ENCODE assay signal across 16 cellular contexts in the genomic region with DNA sequence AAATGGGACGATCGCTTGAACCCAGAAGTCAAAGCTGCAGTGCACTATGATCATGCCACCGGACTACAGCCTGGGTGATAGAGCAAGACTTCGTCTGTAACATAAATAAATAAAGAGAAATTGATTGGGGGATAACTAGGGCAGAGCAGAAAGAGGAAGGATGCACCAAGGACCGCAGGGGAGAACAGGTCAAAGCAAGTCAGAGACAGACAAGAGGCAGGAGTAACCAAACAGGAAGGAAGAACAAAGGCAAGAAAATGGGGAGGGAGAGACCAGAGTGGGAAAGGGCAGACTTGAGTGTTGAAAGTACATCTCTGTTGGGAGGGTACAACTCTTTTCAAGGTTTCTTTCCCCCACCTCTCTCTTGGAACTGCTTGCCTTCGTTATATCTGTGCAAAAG. TPM values are rescaled to one million over a fixed set of nuclear protein-coding genes. Genes with fewer than 3 reads are reported as not detected.
DNase-seq lines count a peak whose midpoint lies in the region; ATAC-seq, FAIRE-seq and TF ChIP-seq lines count a peak whose summit lies in the region.
"Had no signal": no experiment of that assay in that cellular context is flagged by ENCODE, and none has a peak within 500 bp of the region (broad histone marks: within the 10 kb centered on the region; RNA-seq: fewer than 3 reads in every experiment).

No MANE protein-coding gene starts in this region.

- no peak overlapping the region for H3K4ac ChIP-seq in neuronal stem cell (ENCODE audit: low read length)

- H2BK12ac ChIP-seq in neuronal stem cell (ENCODE audit: low read length), result no peak overlapping the region

- no peak overlapping the region for H3K4me2 ChIP-seq in neuronal stem cell (ENCODE audit: insufficient read depth, low read length, poor library complexity, severe bottlenecking)

- no peaks in the 10 kb centered on the region for H3K27me3 ChIP-seq in neuronal stem cell (ENCODE audit: control insufficient read depth in 3 of 3, insufficient read depth in 3 of 3, low read depth in 1 of 3, low read length in 3 of 3)
- H3K27me3 ChIP-seq in prostate gland (replicated peaks; ENCODE audit: insufficient read depth), result no peaks in the 10 kb centered on the region
- H3K27me3 ChIP-seq: thyroid gland had no signal

- H3K18ac ChIP-seq in neuronal stem cell (ENCODE audit: low read length), result no peak overlapping the region

- no peak overlapping the region for H2BK15ac ChIP-seq in neuronal stem cell (ENCODE audit: low read length)

- no peak overlapping the region for H2BK120ac ChIP-seq in neuronal stem cell (ENCODE audit: low read depth, low read length)

- no peak for FAIRE-seq in HTR-8/SVneo (lab: Jason Lieb, UNC)

- no peak overlapping the region for H2BK5ac ChIP-seq in neuronal stem cell (ENCODE audit: low read length)

- DNase-seq in activated CD8-positive, alpha-beta memory T cell treated with anti-CD3 and anti-CD28 coated beads, Interleukin-2, amount 10 ng/mL, durations not matched to agents 7 days and 5 days, result no peak
- DNase-seq in activated CD8-positive, alpha-beta memory T cell treated with anti-CD3 and anti-CD28 coated beads, Interleukin-2, amount 50 U/mL, for 4 hours, result no peak
- DNase-seq in NB4 (ENCODE audit: low read depth) (peak; percentile 91), neuronal stem cell (ENCODE audit: low spot score) (no peak), NCI-H2196 (lab: John Stamatoyannopoulos, UW; ENCODE audit: unreplicated experiment) (no peak), HTR-8/SVneo (ENCODE audit: insufficient read length, low spot score) (no peak), prostate gland (ENCODE audit: low spot score) (no peak)
- no peak for DNase-seq in activated naive CD8-positive, alpha-beta T cell treated with anti-CD3 and anti-CD28 coated beads for 36 hours
- DNase-seq: ACHN; activated T-cell treated with anti-CD3 and anti-CD28 coated beads, Interleukin-2, amount 50 U/mL, for 1 hour; caudate nucleus; GF-D8; NCI-H1694; NK-92 treated with Interleukin-12 subunit alpha and Interleukin-12 subunit beta, amount 100 ng/mL, for 24 hours; thyroid gland had no signal

- H3K9me3 ChIP-seq in neuronal stem cell (replicated peaks in 1 of 2; ENCODE audit: control insufficient read depth in 2 of 2, insufficient read depth in 1 of 2, low read depth in 1 of 2, low read length in 2 of 2), result peaks cover 2 to 3% of the 10 kb centered on the region in 2 donors
- no peaks in the 10 kb centered on the region for H3K9me3 ChIP-seq in prostate gland
- H3K9me3 ChIP-seq: thyroid gland had no signal

- TF ChIP-seq POLR2A in NB4 (IDR thresholded peaks at IDR 0.05; ENCODE audit: extremely low read depth, insufficient read length), result no peak
- no peak for TF ChIP-seq POLR2A in prostate gland (IDR thresholded peaks at IDR 0.05)

- H2AFZ ChIP-seq in neuronal stem cell (ENCODE audit: low read length), result peak overlapping the region; percentile 74

- H3K4me1 ChIP-seq in neuronal stem cell (ENCODE audit: control insufficient read depth in 2 of 2, insufficient read depth in 1 of 2, low read depth in 1 of 2, low read length in 2 of 2), result peaks cover 2 to 7% of the 10 kb centered on the region in 2 donors
- H3K4me1 ChIP-seq in prostate gland (replicated peaks), result no peaks in the 10 kb centered on the region
- H3K4me1 ChIP-seq: thyroid gland had no signal

- peaks cover 21% of the 10 kb centered on the region for H3K4me1 Mint-ChIP-seq in activated CD8-positive, alpha-beta memory T cell treated with anti-CD3 and anti-CD28 coated beads, Interleukin-2, amount 10 ng/mL, durations not matched to agents 7 days and 5 days
- peaks cover 25% of the 10 kb centered on the region for H3K4me1 Mint-ChIP-seq in activated naive CD8-positive, alpha-beta T cell treated with anti-CD3 and anti-CD28 coated beads for 36 hours

- no CpG with 5 or more reads among the region's 6 CpGs for WGBS in neuronal stem cell (ENCODE audit: extremely low coverage in 2 of 2, insufficient read length in 2 of 2, insufficient replicate concordance in 1 of 2), 2 donors
- WGBS in prostate gland, result 66% methylated on average over 6 of the region's 6 CpGs

- TF ChIP-seq CTCF in NB4 (IDR thresholded peaks at IDR 0.05; ENCODE audit: low read depth, low read length) (no peak), prostate gland (IDR thresholded peaks at IDR 0.05) (no peak)

- no peaks in the 10 kb centered on the region for H3K36me3 ChIP-seq in neuronal stem cell (replicated peaks in 1 of 2; ENCODE audit: control insufficient read depth in 2 of 2, insufficient read depth in 2 of 2, low read length in 2 of 2)
- no peaks in the 10 kb centered on the region for H3K36me3 ChIP-seq in prostate gland
- H3K36me3 ChIP-seq: thyroid gland had no signal

- no peak overlapping the region for H3K23ac ChIP-seq in neuronal stem cell (ENCODE audit: low read depth, low read length, poor library complexity)

- peaks cover 3% of the 10 kb centered on the region for H3K36me3 Mint-ChIP-seq in activated CD8-positive, alpha-beta memory T cell treated with anti-CD3 and anti-CD28 coated beads, Interleukin-2, amount 10 ng/mL, durations not matched to agents 7 days and 5 days
- no peaks in the 10 kb centered on the region for H3K36me3 Mint-ChIP-seq in activated naive CD8-positive, alpha-beta T cell treated with anti-CD3 and anti-CD28 coated beads for 36 hours

- H3K27me3 Mint-ChIP-seq in activated CD8-positive, alpha-beta memory T cell treated with anti-CD3 and anti-CD28 coated beads, Interleukin-2, amount 10 ng/mL, durations not matched to agents 7 days and 5 days, result peaks cover 4% of the 10 kb centered on the region
- H3K27me3 Mint-ChIP-seq in activated naive CD8-positive, alpha-beta T cell treated with anti-CD3 and anti-CD28 coated beads for 36 hours, result no peaks in the 10 kb centered on the region

- no peak overlapping the region for H2AK5ac ChIP-seq in neuronal stem cell (ENCODE audit: low read depth, low read length)

- peak overlapping the region; percentile 29 for H3K4me3 Mint-ChIP-seq in activated CD8-positive, alpha-beta memory T cell treated with anti-CD3 and anti-CD28 coated beads, Interleukin-2, amount 10 ng/mL, durations not matched to agents 7 days and 5 days
- H3K4me3 Mint-ChIP-seq in activated naive CD8-positive, alpha-beta T cell treated with anti-CD3 and anti-CD28 coated beads for 36 hours, result peak overlapping the region; percentile 61

- CTCF ChIA-PET in activated CD8-positive, alpha-beta memory T cell treated with anti-CD3 and anti-CD28 coated beads, Interleukin-2, amount 10 ng/mL, durations not matched to agents 7 days and 5 days (lab: Charles Lee), result no interaction called here

- intact Hi-C loops in prostate gland (cut with DNase I), result no loop called here

- no peak overlapping the region for H3K14ac ChIP-seq in neuronal stem cell (ENCODE audit: low read length)

- H4K8ac ChIP-seq in neuronal stem cell (ENCODE audit: low read depth, low read length), result no peak overlapping the region

- H3K9me3 Mint-ChIP-seq in activated CD8-positive, alpha-beta memory T cell treated with anti-CD3 and anti-CD28 coated beads, Interleukin-2, amount 10 ng/mL, durations not matched to agents 7 days and 5 days (ENCODE audit: low read depth), result no peaks in the 10 kb centered on the region
- no peaks in the 10 kb centered on the region for H3K9me3 Mint-ChIP-seq in activated naive CD8-positive, alpha-beta T cell treated with anti-CD3 and anti-CD28 coated beads for 36 hours

- peak overlapping the region; percentile 3 for H3K27ac Mint-ChIP-seq in activated CD8-positive, alpha-beta memory T cell treated with anti-CD3 and anti-CD28 coated beads, Interleukin-2, amount 10 ng/mL, durations not matched to agents 7 days and 5 days
- peak overlapping the region; percentile 16 for H3K27ac Mint-ChIP-seq in activated naive CD8-positive, alpha-beta T cell treated with anti-CD3 and anti-CD28 coated beads for 36 hours

- H3K27ac ChIP-seq in neuronal stem cell (replicated peaks; ENCODE audit: low read length) (no peak overlapping the region), prostate gland (no peak overlapping the region)
- H3K27ac ChIP-seq: thyroid gland had no signal

- H3K4me3 ChIP-seq in NB4 (ENCODE audit: low read depth, low read length), result peak overlapping the region; percentile 14
- H3K4me3 ChIP-seq in neuronal stem cell (ENCODE audit: low read length in 2 of 2), result no peak overlapping the region
- H3K4me3 ChIP-seq in prostate gland, result no peak overlapping the region
- H3K4me3 ChIP-seq: thyroid gland had no signal

- H4K91ac ChIP-seq in neuronal stem cell (ENCODE audit: low read depth, low read length, poor library complexity), result no peak overlapping the region

- peak; percentile 33 for ATAC-seq in activated CD8-positive, alpha-beta memory T cell treated with anti-CD3 and anti-CD28 coated beads, Interleukin-2, amount 10 ng/mL, durations not matched to agents 7 days and 5 days
- ATAC-seq: sciatic nerve had no signal

- no peaks in the 10 kb centered on the region for H3K79me1 ChIP-seq in neuronal stem cell (ENCODE audit: low read depth, low read length)

- no peak overlapping the region for H3K9ac ChIP-seq in neuronal stem cell (ENCODE audit: low read depth, low read length, poor library complexity)

RNA-seq across cellular contexts. Expression of gene ELK3, which starts 50.8 kb away (rescaled TPM):
- 10 to 100 TPM; 16.1 to 17.1 TPM for total RNA-seq in activated CD8-positive, alpha-beta memory T cell treated with anti-CD3 and anti-CD28 coated beads, Interleukin-2, amount 10 ng/mL, durations not matched to agents 7 days and 5 days
- 10 to 100 TPM; 10.9 to 12.6 TPM for total RNA-seq in activated naive CD8-positive, alpha-beta T cell treated with anti-CD3 and anti-CD28 coated beads for 36 hours
- 6.3 TPM for polyA plus RNA-seq in neuronal stem cell (2013, experiment 1 of 2)
- polyA plus RNA-seq in neuronal stem cell (2013, experiment 2 of 2), result 6.6 TPM
- total RNA-seq in prostate gland, result 10 to 100 TPM in 1 of 2 donors, 1 to 10 TPM in 1; 7.0 to 20.6 TPM
